10 cellular contexts compared by ENCODE assay signal in the genomic region with DNA sequence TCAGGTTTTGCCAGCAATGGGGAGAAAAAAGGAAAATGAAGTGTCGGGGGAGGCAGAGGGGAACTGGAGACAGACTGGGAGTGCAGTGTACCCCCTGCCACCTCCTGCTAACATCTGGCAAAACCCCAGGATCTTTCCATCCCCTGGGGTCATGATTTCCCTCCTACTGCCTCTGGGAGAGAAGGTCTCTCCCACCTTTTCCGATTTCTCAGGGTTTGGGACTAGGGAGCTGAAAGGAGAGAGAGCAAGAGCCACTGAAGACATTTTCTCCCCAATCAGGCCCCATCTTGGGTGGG. TPM values are rescaled to one million over a fixed set of nuclear protein-coding genes. Genes with fewer than 3 reads are reported as not detected.
A peak's percentile ranks its signal among the peaks of the same experiment; 100 is the strongest.
DNase-seq lines count a peak whose midpoint lies in the region; TF ChIP-seq lines count a peak whose summit lies in the region.
"Had no signal": no experiment of that assay in that cellular context is flagged by ENCODE, and none has a peak within 500 bp of the region (broad histone marks: within the 10 kb centered on the region; RNA-seq: fewer than 3 reads in every experiment).

No MANE protein-coding gene starts in this region.

- peaks cover 0 to 11% of the 10 kb centered on the region in 2 donors for H3K27me3 Mint-ChIP-seq in CD8-positive, alpha-beta memory T cell

- H3K27me3 ChIP-seq in CD8-positive, alpha-beta memory T cell (ENCODE audit: insufficient read depth, low read length, poor library complexity, severe bottlenecking), result no peaks in the 10 kb centered on the region
- H3K27me3 ChIP-seq in prostate gland (replicated peaks; ENCODE audit: insufficient read depth), result no peaks in the 10 kb centered on the region

- no peak for DNase-seq in CD8-positive, alpha-beta memory T cell
- DNase-seq in fibroblast of villous mesenchyme (ENCODE audit: low read depth) (no peak), prostate gland (ENCODE audit: low spot score) (no peak), NCI-H1092 (lab: John Stamatoyannopoulos, UW) (no peak), germinal center (ENCODE audit: low spot score) (no peak), foreskin melanocyte (no peak)
- DNase-seq in stimulated activated CD4-positive, alpha-beta T cell treated with anti-CD3 and anti-CD28 coated beads, Interleukin-2, amount 100 ng/mL, for 24 hours, result no peak
- DNase-seq: NCI-H2081 had no signal

- peak overlapping the region; percentile 84 for H3K27ac ChIP-seq in CD8-positive, alpha-beta memory T cell (ENCODE audit: low read depth, low read length)
- peak overlapping the region; percentile 75 for H3K27ac ChIP-seq in prostate gland

- H3K9me3 Mint-ChIP-seq in CD8-positive, alpha-beta memory T cell, result no peaks in the 10 kb centered on the region

- TF ChIP-seq CTCF in WI38 (IDR thresholded peaks at IDR 0.05; ENCODE audit: low read depth, low read length) (no peak), fibroblast of villous mesenchyme (IDR thresholded peaks at IDR 0.05; ENCODE audit: insufficient read depth, low read depth, low read length) (no peak), prostate gland (IDR thresholded peaks at IDR 0.05) (no peak)

- H3K36me3 ChIP-seq in CD8-positive, alpha-beta memory T cell (ENCODE audit: insufficient read depth, low read length), result peaks cover 8% of the 10 kb centered on the region
- H3K36me3 ChIP-seq in prostate gland, result no peaks in the 10 kb centered on the region

- H3K4me1 ChIP-seq in CD8-positive, alpha-beta memory T cell (ENCODE audit: insufficient read depth, low read length), result peaks cover 18% of the 10 kb centered on the region
- H3K4me1 ChIP-seq in prostate gland (replicated peaks), result no peaks in the 10 kb centered on the region

- H3K9me3 ChIP-seq in CD8-positive, alpha-beta memory T cell (ENCODE audit: low read length), result no peaks in the 10 kb centered on the region
- no peaks in the 10 kb centered on the region for H3K9me3 ChIP-seq in prostate gland

- peaks cover 34 to 41% (median 34%) of the 10 kb centered on the region in 3 donors for H3K4me1 Mint-ChIP-seq in CD8-positive, alpha-beta memory T cell

- POLR2A ChIA-PET in CD8-positive, alpha-beta memory T cell (lab: Charles Lee), result no interaction called here

- CTCF ChIA-PET in CD8-positive, alpha-beta memory T cell (lab: Charles Lee), result interaction anchor here (1.2 to 1.3 kb wide), 2 partner anchors 10 to 19 kb away, joined by 5 read pairs; a partner anchor contains a TSS

- peak overlapping the region in 6 of 8 donors; percentile 40 to 98 (median 86) for H3K27ac Mint-ChIP-seq in CD8-positive, alpha-beta memory T cell

- no peak overlapping the region for H3K4me3 ChIP-seq in CD8-positive, alpha-beta memory T cell (ENCODE audit: low read length)
- H3K4me3 ChIP-seq in WI38 (ENCODE audit: low read depth, low read length) (peak overlapping the region; percentile 27), fibroblast of villous mesenchyme (ENCODE audit: low read depth, low read length) (peak overlapping the region; percentile 33), prostate gland (no peak overlapping the region)

- 65% methylated on average over 2 of the region's 2 CpGs for WGBS in prostate gland

- no peaks in the 10 kb centered on the region for H3K36me3 Mint-ChIP-seq in CD8-positive, alpha-beta memory T cell

- peak overlapping the region in 1 of 7 donors; percentile 3 for H3K4me3 Mint-ChIP-seq in CD8-positive, alpha-beta memory T cell

- TF ChIP-seq POLR2A in prostate gland (IDR thresholded peaks at IDR 0.05), result no peak

- intact Hi-C loops in prostate gland (cut with DNase I), result no loop called here

RNA-seq across cellular contexts. Expression of a gene that starts 5.1 kb away (rescaled TPM):
- 10 to 100 TPM; 15.4 to 17.5 TPM for total RNA-seq in CD8-positive, alpha-beta memory T cell
- 19.7 TPM for polyA plus RNA-seq in CD8-positive, alpha-beta memory T cell
- 25.5 and 33.2 TPM in 2 replicates for total RNA-seq in fibroblast of villous mesenchyme
- total RNA-seq in prostate gland, result 10 to 100 TPM; 14.2 to 40.6 TPM

RNA-seq across cellular contexts. Expression of a gene that starts 10.4 kb away (rescaled TPM):
- total RNA-seq in CD8-positive, alpha-beta memory T cell, result 100 to 1,000 TPM; 116 to 129 TPM
- polyA plus RNA-seq in CD8-positive, alpha-beta memory T cell, result 94.6 TPM
- total RNA-seq in fibroblast of villous mesenchyme (108 and 116 TPM in 2 replicates), prostate gland (10 to 100 TPM; 55.8 to 68.0 TPM)

RNA-seq across cellular contexts. Expression of a gene that starts 12.4 kb away (rescaled TPM):
- total RNA-seq in CD8-positive, alpha-beta memory T cell, result 10 to 100 TPM; 73.5 to 73.6 TPM
- 22.4 TPM for polyA plus RNA-seq in CD8-positive, alpha-beta memory T cell
- total RNA-seq in fibroblast of villous mesenchyme (49.6 and 55.7 TPM in 2 replicates), prostate gland (10 to 100 TPM; 26.9 to 36.5 TPM)

RNA-seq across cellular contexts. Expression of a gene that starts 46.4 kb away (rescaled TPM):
- total RNA-seq in CD8-positive, alpha-beta memory T cell, result under 1 TPM; 0.44 to 0.57 TPM
- 0.09 TPM for polyA plus RNA-seq in CD8-positive, alpha-beta memory T cell
- total RNA-seq in fibroblast of villous mesenchyme, result under 0.01 TPM in 1 of 2 replicates, not detected in the other
- 1 to 10 TPM in 1 of 2 donors, under 1 TPM in 1; 0.09 to 3.4 TPM for total RNA-seq in prostate gland
- total RNA-seq: glomerular endothelial cell had no signal

RNA-seq across cellular contexts. Expression of a gene that starts 53.3 kb away (rescaled TPM):
- total RNA-seq in CD8-positive, alpha-beta memory T cell, result 10 to 100 TPM; 24.1 to 25.1 TPM
- 22.9 TPM for polyA plus RNA-seq in CD8-positive, alpha-beta memory T cell
- total RNA-seq in fibroblast of villous mesenchyme, result 31.1 and 35.1 TPM in 2 replicates
- 10 to 100 TPM; 12.8 to 20.8 TPM for total RNA-seq in prostate gland

Comparison
In these comparisons a context has a peak if more than half of its experiments do, and no peak if none do; other contexts are left out.
1. H3K4me3 ChIP-seq: peak in WI38 (single experiment) and fibroblast of villous mesenchyme (single experiment); none in CD8-positive, alpha-beta memory T cell (single experiment) and prostate gland (0 of 2).